ENCODE assay signal across 8 cellular contexts in genomic region chr20:57388953-57389694, GRCh38. TPM values are rescaled to one million over a fixed set of nuclear protein-coding genes. Genes with fewer than 3 reads are reported as not detected.
DNase-seq lines count a peak whose midpoint lies in the region; ATAC-seq, FAIRE-seq and TF ChIP-seq lines count a peak whose summit lies in the region.

No MANE protein-coding gene starts in this region.

- peak overlapping the region in 2 of 4 donors; percentile 22 to 60 for H3K4me3 ChIP-seq in adrenal gland
- H3K4me3 ChIP-seq in right atrium auricular region: peak overlapping the region; percentile 25 to 47

- peak; percentile 68 for DNase-seq in Daoy (ENCODE audit: low read depth)
- DNase-seq in RCC 7860 (ENCODE audit: low spot score): peak; percentile 21
- DNase-seq in adrenal gland: peak; percentile 78 to 87 (median 84)
- peak; percentile 76 for DNase-seq in right atrium auricular region (ENCODE audit: low spot score)
- peak; percentile 75 for DNase-seq in putamen (ENCODE audit: low spot score)
- DNase-seq in SK-N-DZ (ENCODE audit: low spot score): no peak

- peaks cover 16 to 29% of the 10 kb centered on the region in 2 donors for H3K4me1 ChIP-seq in adrenal gland (replicated peaks in 1 of 2)
- peaks cover 3 to 59% of the 10 kb centered on the region in 2 donors for H3K4me1 ChIP-seq in right atrium auricular region

- ATAC-seq in HG02798 (IDR thresholded peaks at IDR 0.05; ENCODE audit: poor library complexity, unreplicated experiment): peak; percentile 30
- no peak for ATAC-seq in HG02870 (IDR thresholded peaks at IDR 0.05; ENCODE audit: unreplicated experiment)

- H3K27ac ChIP-seq in adrenal gland (peak overlapping the region in 3 of 5 donors; percentile 31 to 80 (median 33)), right atrium auricular region (peak overlapping the region; percentile 85 to 89)

- peak in 1 of 2 donors; percentile 22 for TF ChIP-seq POLR2A in adrenal gland (IDR thresholded peaks at IDR 0.05)

- H3K27me3 ChIP-seq in adrenal gland: no peaks in the 10 kb centered on the region
- no peaks in the 10 kb centered on the region for H3K27me3 ChIP-seq in right atrium auricular region

- H3K9me3 ChIP-seq in adrenal gland (replicated peaks in 1 of 3) (no peaks in the 10 kb centered on the region), right atrium auricular region (no peaks in the 10 kb centered on the region)

- FAIRE-seq in RCC 7860 (lab: Jason Lieb, UNC): no peak

- WGBS in adrenal gland, 4 donors: 3 to 23% (median 4%) methylated on average over 10 to 57 of the region's 57 CpGs

- intact Hi-C loops in adrenal gland (cut with DNase I): loop anchor here in 1 of 2 donors (10.0 kb wide), 1 partner anchor 206 kb away; no protein-coding TSS in a partner anchor

- TF ChIP-seq CTCF in adrenal gland (IDR thresholded peaks at IDR 0.05): peak in 4 of 6 experiments; percentile 8 to 23 (median 12)
- peak in 1 of 2 donors; percentile 54 for TF ChIP-seq CTCF in right atrium auricular region (IDR thresholded peaks at IDR 0.05)

- H3K36me3 ChIP-seq in adrenal gland (replicated peaks in 1 of 2): no peaks in the 10 kb centered on the region
- H3K36me3 ChIP-seq in right atrium auricular region: peaks cover 14% of the 10 kb centered on the region

RNA-seq across cellular contexts. Expression of gene RBM38, which starts 2.1 kb away (rescaled TPM):
- total RNA-seq in Daoy (2014; rRNA removed; shearing (Covaris generic)): 14.6 and 15.7 TPM in 2 replicates
- total RNA-seq in adrenal gland: 10 to 100 TPM in 7 of 8 donors, 1 to 10 TPM in 1; 7.2 to 25.9 (median 14.1) TPM
- polyA plus RNA-seq in adrenal gland: 10 to 100 TPM in 2 of 3 donors, 1 to 10 TPM in 1; 3.0 to 24.1 (median 10.5) TPM
- total RNA-seq in right atrium auricular region: 100 to 1,000 TPM; 127 to 151 TPM
- 73.7 and 78.2 TPM in 2 replicates for polyA plus RNA-seq in SK-N-DZ (2014; cell fraction: cytosol; rRNA removed)
- 38.1 and 43.3 TPM in 2 replicates for polyA plus RNA-seq in SK-N-DZ (2014; cell fraction: nucleus; rRNA removed)

RNA-seq across cellular contexts. Expression of gene RAE1, which starts 38.1 kb away (rescaled TPM):
- total RNA-seq in Daoy (2014; rRNA removed; shearing (Covaris generic)): 58.7 and 62.1 TPM in 2 replicates
- total RNA-seq in adrenal gland: 10 to 100 TPM; 14.4 to 25.9 (median 22.5) TPM
- polyA plus RNA-seq in adrenal gland: 10 to 100 TPM in 1 of 3 donors, 1 to 10 TPM in 2; 8.8 to 46.9 (median 9.7) TPM
- 10 to 100 TPM; 11.6 to 11.8 TPM for total RNA-seq in right atrium auricular region
- polyA plus RNA-seq in SK-N-DZ (2014; cell fraction: cytosol; rRNA removed): 122 and 147 TPM in 2 replicates
- 79.9 and 108 TPM in 2 replicates for polyA plus RNA-seq in SK-N-DZ (2014; cell fraction: nucleus; rRNA removed)

RNA-seq across cellular contexts. Expression of gene SPO11, which starts 59.5 kb away (rescaled TPM):
- total RNA-seq in Daoy (2014; rRNA removed; shearing (Covaris generic)): not detected in 2 replicates
- total RNA-seq in adrenal gland (not detected), right atrium auricular region (not detected)
- polyA plus RNA-seq in adrenal gland: not detected
- polyA plus RNA-seq in SK-N-DZ (2014; cell fraction: cytosol; rRNA removed): not detected in 2 replicates
- polyA plus RNA-seq in SK-N-DZ (2014; cell fraction: nucleus; rRNA removed): not detected in 2 replicates
